In genomic region chr12:16346931-16347330, GRCh38 we compare ENCODE assay signal across 9 cellular contexts. TPM values are rescaled to one million over a fixed set of nuclear protein-coding genes. Genes with fewer than 3 reads are reported as not detected.
DNase-seq lines count a peak whose midpoint lies in the region; ATAC-seq, FAIRE-seq and TF ChIP-seq lines count a peak whose summit lies in the region.
"Had no signal": no experiment of that assay in that cellular context is flagged by ENCODE, and none has a peak within 500 bp of the region (broad histone marks: within the 10 kb centered on the region; RNA-seq: fewer than 3 reads in every experiment).

No MANE protein-coding gene starts in this region.

- H3K4me3 ChIP-seq in KMS-11 (IDR thresholded peaks at IDR 0.05; ENCODE audit: insufficient read depth, low read depth, low read length) (no peak overlapping the region), kidney (ENCODE audit: low read length in 2 of 2) (peak overlapping the region; percentile 51 to 68), stomach smooth muscle (ENCODE audit: low read length in 2 of 2) (peak overlapping the region; percentile 9 to 66)

- peak overlapping the region; percentile 6; the same call in 1 of the 2 replicates for H3K4me2 ChIP-seq in KMS-11

- H2AFZ ChIP-seq in KMS-11 (ENCODE audit: low read depth), result peak overlapping the region; percentile 29; the same call in 1 of the 2 replicates

- DNase-seq in MCF 10A (ENCODE audit: unreplicated experiment) (no peak), kidney (no peak), GM19240 (ENCODE audit: insufficient read length, low spot score) (no peak), glomerular visceral epithelial cell (ENCODE audit: extremely low spot score) (no peak), cerebellar cortex (ENCODE audit: low spot score) (no peak)
- DNase-seq: NCI-H187 had no signal

- ATAC-seq in HG02610 (IDR thresholded peaks at IDR 0.05; ENCODE audit: unreplicated experiment), result no peak

- H3K27me3 Mint-ChIP-seq in MCF 10A (ENCODE audit: insufficient read depth, unreplicated experiment), result no peaks in the 10 kb centered on the region

- H3K27ac ChIP-seq in KMS-11, result peak overlapping the region; percentile 69; the same call in 1 of the 2 replicates
- H3K27ac ChIP-seq in kidney (ENCODE audit: low read depth in 2 of 2, low read length in 2 of 2), result peak overlapping the region; percentile 0 to 71
- H3K27ac ChIP-seq in stomach smooth muscle (ENCODE audit: low read length), result no peak overlapping the region

- H3K27me3 ChIP-seq in KMS-11 (ENCODE audit: insufficient read depth, low read depth) (no peaks in the 10 kb centered on the region), stomach smooth muscle (ENCODE audit: control insufficient read depth in 1 of 2, insufficient read depth in 2 of 2, low read length in 2 of 2) (no peaks in the 10 kb centered on the region)

- H3K9me3 Mint-ChIP-seq in MCF 10A (ENCODE audit: unreplicated experiment), result peaks cover 7% of the 10 kb centered on the region

- H3K4me1 ChIP-seq in KMS-11 (ENCODE audit: low read depth, poor library complexity, severe bottlenecking) (peaks cover 46% of the 10 kb centered on the region), kidney (ENCODE audit: control insufficient read depth in 1 of 2, insufficient read depth in 1 of 2, low read depth in 1 of 2, low read length in 2 of 2) (no peaks in the 10 kb centered on the region), stomach smooth muscle (ENCODE audit: control insufficient read depth, insufficient read depth, low read length) (no peaks in the 10 kb centered on the region)

- H3K9ac ChIP-seq in KMS-11 (peak overlapping the region; percentile 75; the same call in 1 of the 2 replicates), kidney (ENCODE audit: low read length in 2 of 2) (peak overlapping the region in 1 of 2 donors; percentile 85), stomach smooth muscle (ENCODE audit: low read length in 2 of 2) (no peak overlapping the region)

- H3K79me2 ChIP-seq in KMS-11 (ENCODE audit: insufficient read depth, low read depth), result peaks cover 15% of the 10 kb centered on the region; the same call in 1 of the 2 replicates

- peak overlapping the region; percentile 94 for H3K27ac Mint-ChIP-seq in MCF 10A (ENCODE audit: low read depth, unreplicated experiment)

- TF ChIP-seq CTCF in KMS-11 (conservative IDR thresholded peaks at IDR 0.05; ENCODE audit: low read depth, low read length) (no peak), MCF 10A (IDR thresholded peaks at IDR 0.05; ENCODE audit: unreplicated experiment) (no peak), kidney (IDR thresholded peaks at IDR 0.05; ENCODE audit: borderline replicate concordance, extremely low read depth, insufficient read depth) (no peak)

- intact Hi-C loops in MCF 10A (cut with micrococcal nuclease) (loop anchor here (2.0 to 5.0 kb wide), 3 partner anchors 14 to 260 kb away; partner anchors contain the start of gene LMO3), kidney (cut with DNase I) (no loop called here)

- H3K36me3 ChIP-seq in KMS-11 (ENCODE audit: insufficient read depth), result no peaks in the 10 kb centered on the region
- H3K36me3 ChIP-seq in kidney (ENCODE audit: control insufficient read depth in 1 of 2, insufficient read depth in 2 of 2, low read length in 2 of 2), result no peaks in the 10 kb centered on the region
- H3K36me3 ChIP-seq in stomach smooth muscle (ENCODE audit: control insufficient read depth in 2 of 2, insufficient read depth in 2 of 2, low read length in 2 of 2), result no peaks in the 10 kb centered on the region

- CTCF ChIA-PET in MCF 10A (lab: Yijun Ruan, JAX), result interaction anchor here (0.6 kb wide), 1 partner anchor 502 kb away, joined by 4 read pairs; no protein-coding TSS in a partner anchor

- no peaks in the 10 kb centered on the region for H4K20me1 ChIP-seq in KMS-11 (ENCODE audit: insufficient read depth)

- H3K4me3 Mint-ChIP-seq in MCF 10A (ENCODE audit: unreplicated experiment), result peak overlapping the region; percentile 85

- POLR2A ChIA-PET in MCF 10A (lab: Yijun Ruan, JAX), result interaction anchor here (2.2 kb wide), 1 partner anchor 14 kb away, joined by 7 read pairs; no protein-coding TSS in a partner anchor

- no peaks in the 10 kb centered on the region for H3K9me3 ChIP-seq in kidney (ENCODE audit: control insufficient read depth in 1 of 2, low read length in 2 of 2)
- no peaks in the 10 kb centered on the region for H3K9me3 ChIP-seq in stomach smooth muscle (ENCODE audit: control insufficient read depth in 2 of 2, low read length in 2 of 2)

- peaks cover 28% of the 10 kb centered on the region for H3K4me1 Mint-ChIP-seq in MCF 10A (ENCODE audit: insufficient read depth, unreplicated experiment)

- peaks cover 35% of the 10 kb centered on the region for H3K36me3 Mint-ChIP-seq in MCF 10A (ENCODE audit: insufficient read depth, unreplicated experiment)

- no TSS peak for BruUV-seq in MCF 10A (replicated peaks; lab: Mats Ljungman, UMichigan)

- FAIRE-seq in kidney (lab: Jason Lieb, UNC), result no peak

RNA-seq across cellular contexts. Expression of gene MGST1, which starts 0.5 kb away (rescaled TPM):
- total RNA-seq in MCF 10A (2022), result 375 and 415 TPM in 2 replicates
- total RNA-seq in kidney, result 98.6 TPM
- 350 TPM for polyA plus RNA-seq in kidney (ENCODE audit: insufficient read depth, low read depth, low replicate concordance)
